ENCODE assay signal across 26 cellular contexts in genomic region chr3:172219750-172220149, GRCh38.
DNase-seq lines count a peak whose midpoint lies in the region; ATAC-seq and TF ChIP-seq lines count a peak whose summit lies in the region.
"Had no signal": no experiment of that assay in that cellular context is flagged by ENCODE, and none has a peak within 500 bp of the region (broad histone marks: within the 10 kb centered on the region; RNA-seq: fewer than 3 reads in every experiment).

No MANE protein-coding gene starts in this region.

- TF ChIP-seq EP300 in transverse colon (IDR thresholded peaks at IDR 0.05; ENCODE audit: low read depth), result no peak

- H3K4me3 ChIP-seq in ACC112 (ENCODE audit: low read depth, low read length) (no peak overlapping the region), HEK293 (ENCODE audit: low read depth, low read length) (no peak overlapping the region), neutrophil (ENCODE audit: low read depth in 1 of 2, low read length in 1 of 2) (no peak overlapping the region), transverse colon (no peak overlapping the region)
- H3K4me3 ChIP-seq: K562, MG63, PC-9, SK-N-MC had no signal

- no peaks in the 10 kb centered on the region for H3K9me3 ChIP-seq in HEK293 (ENCODE audit: control insufficient read depth, insufficient read depth, low read depth, low read length)
- H3K9me3 ChIP-seq in neutrophil, result no peaks in the 10 kb centered on the region
- no peaks in the 10 kb centered on the region for H3K9me3 ChIP-seq in transverse colon
- H3K9me3 ChIP-seq: BE2C, MG63 had no signal

- TF ChIP-seq CTCF in HEK293 (tag by site-specific recombination; IDR thresholded peaks at IDR 0.05) (no peak), chondrocyte (IDR thresholded peaks at IDR 0.05) (no peak), neutrophil (IDR thresholded peaks at IDR 0.05) (no peak), transverse colon (IDR thresholded peaks at IDR 0.05) (no peak)

- H3K27me3 ChIP-seq in ACC112 (ENCODE audit: insufficient read depth, low read length) (no peaks in the 10 kb centered on the region), neutrophil (no peaks in the 10 kb centered on the region), transverse colon (no peaks in the 10 kb centered on the region)
- H3K27me3 ChIP-seq: BE2C, MG63 had no signal

- H3K4me1 ChIP-seq in ACC112 (ENCODE audit: control insufficient read depth, insufficient read depth, low read length, unreplicated experiment) (peaks cover 71% of the 10 kb centered on the region), HEK293 (ENCODE audit: control insufficient read depth, insufficient read depth, low read length) (peaks cover 17% of the 10 kb centered on the region), neutrophil (ENCODE audit: control insufficient read depth in 1 of 2, insufficient read depth in 1 of 2, low read depth in 1 of 2, low read length in 1 of 2) (peaks cover 14 to 27% of the 10 kb centered on the region in 2 experiments), transverse colon (peaks cover 7 to 57% (median 19%) of the 10 kb centered on the region in 4 donors)

- CTCF ChIA-PET in HEK293 (lab: Yijun Ruan, JAX), result no interaction called here

- H3K9me3 Mint-ChIP-seq in chondrocyte (ENCODE audit: low read depth), result no peaks in the 10 kb centered on the region
- H3K9me3 Mint-ChIP-seq: CD4-positive, CD25-positive, alpha-beta regulatory T cell had no signal

- H3K27ac ChIP-seq in ACC112 (ENCODE audit: low read depth, low read length), result peak overlapping the region; percentile 78
- H3K27ac ChIP-seq in HEK293 (ENCODE audit: extremely low read depth, low read depth, low read length), result no peak overlapping the region
- H3K27ac ChIP-seq in neutrophil, result peak overlapping the region; percentile 67
- H3K27ac ChIP-seq in transverse colon, result no peak overlapping the region
- H3K27ac ChIP-seq: RWPE1, SK-N-MC had no signal

- DNase-seq in chondrocyte (ENCODE audit: low spot score) (no peak), HT-29 (ENCODE audit: low spot score) (no peak), transverse colon (no peak), NCI-H69 (lab: John Stamatoyannopoulos, UW) (no peak)
- DNase-seq: BE2C; CD4-positive, CD25-positive, alpha-beta regulatory T cell; COR-L47; DMS 273 treated with DMSO at 0.1 percent for 48 hours; DND-41; MG63; NCI-H1092; NCI-H1436 treated with DMSO at 0.1 percent for 48 hours; NCI-H2029; NCI-H2227 treated with DMSO at 0.1 percent for 48 hours; NCI-H510A; NCI-H748 treated with DMSO at 0.1 percent for 48 hours; SHP77 treated with DMSO at 0.1 percent for 48 hours; SW 1271 had no signal

- H3K4me3 Mint-ChIP-seq in chondrocyte (ENCODE audit: unreplicated experiment), result no peak overlapping the region
- H3K4me3 Mint-ChIP-seq: CD4-positive, CD25-positive, alpha-beta regulatory T cell had no signal

- ATAC-seq in HG03354 (IDR thresholded peaks at IDR 0.05; ENCODE audit: poor library complexity, severe bottlenecking, unreplicated experiment), result no peak

- H3K79me2 ChIP-seq in ACC112 (ENCODE audit: control insufficient read depth, insufficient read depth, low read length, unreplicated experiment), result peaks cover 96% of the 10 kb centered on the region

- POLR2A ChIA-PET in HEK293 (lab: Yijun Ruan, JAX), result no interaction called here

- no peaks in the 10 kb centered on the region for H3K27me3 Mint-ChIP-seq in chondrocyte (ENCODE audit: low read depth)
- H3K27me3 Mint-ChIP-seq: CD4-positive, CD25-positive, alpha-beta regulatory T cell had no signal

- no peak overlapping the region for H2AFZ ChIP-seq in ACC112 (ENCODE audit: low read length, unreplicated experiment)
- H2AFZ ChIP-seq: PC-9 had no signal

- peaks cover 84% of the 10 kb centered on the region for H3K4me1 Mint-ChIP-seq in chondrocyte (ENCODE audit: low read depth)

- peak overlapping the region; percentile 74 for H3K27ac Mint-ChIP-seq in chondrocyte (ENCODE audit: unreplicated experiment)

- TF ChIP-seq POLR2A in transverse colon (IDR thresholded peaks at IDR 0.05), result no peak

- intact Hi-C loops in transverse colon (cut with DNase I; ENCODE audit: low total_unique reads), result no loop called here

- H3K36me3 ChIP-seq in ACC112 (ENCODE audit: insufficient read depth, low read length) (peaks cover 4% of the 10 kb centered on the region; the same call in 1 of the 2 replicates), HEK293 (ENCODE audit: control insufficient read depth in 2 of 2, insufficient read depth in 1 of 2, low read length in 2 of 2) (no peaks in the 10 kb centered on the region), neutrophil (no peaks in the 10 kb centered on the region), transverse colon (no peaks in the 10 kb centered on the region)
- H3K36me3 ChIP-seq: BE2C had no signal

- peaks cover 4% of the 10 kb centered on the region for H3K36me3 Mint-ChIP-seq in chondrocyte (ENCODE audit: low read depth)
- H3K36me3 Mint-ChIP-seq: CD4-positive, CD25-positive, alpha-beta regulatory T cell had no signal

- in situ Hi-C loops in transverse colon (cut with MboI; ENCODE audit: low pct_ligation_motif_present in 1 of 4, low pct_unique_long_range_greater_than_20kb in 1 of 4, low sequenced_read_pairs in 3 of 4), result no loop called here

TF ChIP-seq in HEK293, 187 proteins besides CTCF, POLR2A, EP300 and RAD21:
- TF ChIP-seq ZNF146 (tag by site-specific recombination; IDR thresholded peaks at IDR 0.05) (0 out of 2 replicates have a peak, but pooled peaks have one; percentile 29), KLF9 (tag by site-specific recombination; IDR thresholded peaks at IDR 0.05; ENCODE audit: low read depth) (no peak)

Comparison
In these comparisons a context has a peak if more than half of its experiments do, and no peak if none do; other contexts are left out.
1. H3K27ac ChIP-seq: peak in ACC112 (single experiment) and neutrophil (single experiment); none in HEK293 (single experiment) and transverse colon (0 of 4).